8 cellular contexts compared by ENCODE assay signal in the genomic region with DNA sequence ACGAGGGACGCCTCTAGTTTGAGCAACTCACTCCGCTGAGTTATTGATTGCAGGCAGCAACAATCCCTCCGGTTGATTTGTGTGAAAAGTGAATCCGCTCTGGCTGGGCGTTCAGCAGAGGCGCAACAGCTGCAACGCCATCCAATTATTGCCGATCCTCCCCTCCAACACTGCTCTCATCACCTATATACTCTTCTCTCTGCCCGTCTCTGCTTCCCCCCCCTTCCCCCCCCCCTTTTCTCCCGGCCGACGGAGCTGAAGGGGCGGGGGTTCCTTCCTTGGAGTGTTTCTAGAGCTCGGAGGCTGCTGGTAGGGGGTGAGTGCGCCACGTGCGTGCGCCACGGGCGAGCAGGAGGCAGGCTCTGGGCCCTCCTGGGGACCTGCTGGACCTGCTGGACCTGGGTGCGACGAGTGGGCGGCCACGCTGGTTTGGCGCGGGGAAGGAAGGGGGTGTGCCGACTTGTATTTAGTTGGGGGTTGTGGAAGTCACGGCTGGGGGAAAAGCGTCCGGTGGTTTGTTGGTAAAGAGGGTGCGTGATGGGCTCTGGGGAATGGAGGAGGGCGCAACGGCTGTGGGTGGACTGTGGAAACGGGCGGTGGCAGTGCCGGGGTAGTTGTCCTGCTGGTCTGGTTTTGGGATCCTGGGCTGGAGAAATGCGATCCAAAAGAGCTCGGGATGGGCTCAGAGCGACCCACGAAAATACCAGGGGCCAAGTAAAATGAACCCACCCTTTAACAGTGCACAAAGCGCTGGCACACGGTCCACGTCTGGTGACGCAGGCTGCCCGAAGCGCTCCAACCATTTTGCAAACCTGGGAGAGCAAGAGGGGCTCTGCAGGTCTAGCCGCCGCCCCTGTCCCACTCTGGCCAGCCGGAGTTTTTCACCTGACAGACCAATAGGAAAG. TPM values are rescaled to one million over a fixed set of nuclear protein-coding genes. Genes with fewer than 3 reads are reported as not detected.
A peak's percentile ranks its signal among the peaks of the same experiment; 100 is the strongest.
DNase-seq lines count a peak whose midpoint lies in the region; ATAC-seq, FAIRE-seq and TF ChIP-seq lines count a peak whose summit lies in the region.

No MANE protein-coding gene starts in this region.

- no peaks in the 10 kb centered on the region for H3K9me3 ChIP-seq in esophagus squamous epithelium
- no peaks in the 10 kb centered on the region for H3K9me3 ChIP-seq in muscle layer of duodenum (ENCODE audit: control insufficient read depth in 1 of 2, low read length in 2 of 2)

- TF ChIP-seq CTCF in esophagus squamous epithelium (IDR thresholded peaks at IDR 0.05) = no peak

- peaks cover 0 to 16% (median 0%) of the 10 kb centered on the region in 4 donors for H3K27me3 ChIP-seq in esophagus squamous epithelium
- no peaks in the 10 kb centered on the region for H3K27me3 ChIP-seq in muscle layer of duodenum (ENCODE audit: low read depth, low read length)

- H3K4me1 ChIP-seq in esophagus squamous epithelium (peaks cover 0 to 44% (median 2%) of the 10 kb centered on the region in 3 donors), muscle layer of duodenum (ENCODE audit: control insufficient read depth in 1 of 2, insufficient read depth in 2 of 2, low read length in 2 of 2) (peaks cover 3 to 13% of the 10 kb centered on the region in 2 donors)

- intact Hi-C loops in esophagus squamous epithelium (cut with DNase I) = loop anchor here (10.0 kb wide), 1 partner anchor 55 kb away; no protein-coding TSS in a partner anchor

- peak overlapping the region; percentile 69 to 92 (median 91) for H3K27ac ChIP-seq in esophagus squamous epithelium
- H3K27ac ChIP-seq in muscle layer of duodenum (ENCODE audit: low read length) = peak overlapping the region; percentile 80

- H3K36me3 ChIP-seq in esophagus squamous epithelium (no peaks in the 10 kb centered on the region), muscle layer of duodenum (ENCODE audit: control insufficient read depth in 1 of 2, insufficient read depth in 2 of 2, low read length in 2 of 2) (no peaks in the 10 kb centered on the region)

- ATAC-seq in HG02678 (IDR thresholded peaks at IDR 0.05; ENCODE audit: unreplicated experiment) (peak; percentile 35), GM18519 (IDR thresholded peaks at IDR 0.05; ENCODE audit: low FRiP score, unreplicated experiment) (no peak), HG03045 (IDR thresholded peaks at IDR 0.05; ENCODE audit: unreplicated experiment) (no peak)

- FAIRE-seq in GM18507 (lab: Jason Lieb, UNC) = peak; percentile 85

- 4 to 11% methylated on average over 31 to 36 of the region's 50 CpGs for WGBS in esophagus squamous epithelium, 2 donors

- peak in 1 of 4 donors; percentile 38 for TF ChIP-seq POLR2A in esophagus squamous epithelium (IDR thresholded peaks at IDR 0.05)

- peak overlapping the region; percentile 24 to 70 (median 54) for H3K4me3 ChIP-seq in esophagus squamous epithelium
- peak overlapping the region; percentile 61 to 89 for H3K4me3 ChIP-seq in muscle layer of duodenum (ENCODE audit: low read depth in 1 of 2, low read length in 2 of 2)

- DNase-seq in GM18507 (ENCODE audit: extremely low spot score, insufficient read length, low read depth) (no peak), SHP77 (lab: John Stamatoyannopoulos, UW) (peak; percentile 80 to 88), esophagus squamous epithelium (lab: John Stamatoyannopoulos, UW) (peak; percentile 13)
- no peak for DNase-seq in effector CD8-positive, alpha-beta T cell (lab: John Stamatoyannopoulos, UW)

RNA-seq across cellular contexts. Expression of a gene that starts 6.4 kb away (rescaled TPM):
- total RNA-seq in esophagus squamous epithelium = 10 to 100 TPM in 2 of 4 donors, 1 to 10 TPM in 2; 3.1 to 17.5 (median 9.9) TPM

Comparison
In these comparisons a context has a peak if more than half of its experiments do, and no peak if none do; other contexts are left out.
1. DNase-seq: peak in SHP77 (2 of 2) and esophagus squamous epithelium (single experiment); none in GM18507 (single experiment) and effector CD8-positive, alpha-beta T cell (single experiment).